1 cellular context compared by ENCODE assay signal in the genomic region with DNA sequence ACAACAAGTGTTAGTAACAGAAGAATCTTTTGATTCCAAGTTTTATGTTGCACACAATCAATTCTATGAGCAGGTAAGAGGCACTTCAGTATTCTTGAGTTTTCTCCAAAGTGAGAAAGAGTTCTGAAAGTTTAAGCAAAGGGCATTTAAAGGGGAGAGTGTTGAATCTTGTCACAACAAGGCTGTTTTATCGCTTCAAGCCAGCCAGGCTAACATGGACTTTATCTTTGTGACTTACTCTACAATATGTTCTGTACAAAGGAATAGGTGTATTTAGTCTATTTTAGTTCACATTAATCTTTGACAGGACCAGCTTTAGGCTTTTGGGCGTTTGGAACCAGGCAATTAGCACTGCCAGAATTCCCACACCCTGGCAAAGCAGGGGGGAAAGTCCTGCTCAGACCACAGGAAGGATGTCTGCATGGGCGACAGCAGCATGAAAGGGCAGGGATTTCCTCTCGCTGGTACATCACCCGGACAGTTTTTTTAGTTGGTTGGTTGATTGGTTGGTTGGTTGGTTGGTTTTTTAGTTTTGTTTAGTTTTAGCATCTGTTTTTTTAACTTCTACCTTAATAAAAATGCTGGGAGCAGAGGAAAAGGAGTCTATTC.
TF ChIP-seq lines count a peak whose summit lies in the region.

No MANE protein-coding gene starts in this region.

TF ChIP-seq in K562, 482 proteins besides CTCF, POLR2A, EP300 and RAD21 (continued from another document):
- TF ChIP-seq, protein P1, sequence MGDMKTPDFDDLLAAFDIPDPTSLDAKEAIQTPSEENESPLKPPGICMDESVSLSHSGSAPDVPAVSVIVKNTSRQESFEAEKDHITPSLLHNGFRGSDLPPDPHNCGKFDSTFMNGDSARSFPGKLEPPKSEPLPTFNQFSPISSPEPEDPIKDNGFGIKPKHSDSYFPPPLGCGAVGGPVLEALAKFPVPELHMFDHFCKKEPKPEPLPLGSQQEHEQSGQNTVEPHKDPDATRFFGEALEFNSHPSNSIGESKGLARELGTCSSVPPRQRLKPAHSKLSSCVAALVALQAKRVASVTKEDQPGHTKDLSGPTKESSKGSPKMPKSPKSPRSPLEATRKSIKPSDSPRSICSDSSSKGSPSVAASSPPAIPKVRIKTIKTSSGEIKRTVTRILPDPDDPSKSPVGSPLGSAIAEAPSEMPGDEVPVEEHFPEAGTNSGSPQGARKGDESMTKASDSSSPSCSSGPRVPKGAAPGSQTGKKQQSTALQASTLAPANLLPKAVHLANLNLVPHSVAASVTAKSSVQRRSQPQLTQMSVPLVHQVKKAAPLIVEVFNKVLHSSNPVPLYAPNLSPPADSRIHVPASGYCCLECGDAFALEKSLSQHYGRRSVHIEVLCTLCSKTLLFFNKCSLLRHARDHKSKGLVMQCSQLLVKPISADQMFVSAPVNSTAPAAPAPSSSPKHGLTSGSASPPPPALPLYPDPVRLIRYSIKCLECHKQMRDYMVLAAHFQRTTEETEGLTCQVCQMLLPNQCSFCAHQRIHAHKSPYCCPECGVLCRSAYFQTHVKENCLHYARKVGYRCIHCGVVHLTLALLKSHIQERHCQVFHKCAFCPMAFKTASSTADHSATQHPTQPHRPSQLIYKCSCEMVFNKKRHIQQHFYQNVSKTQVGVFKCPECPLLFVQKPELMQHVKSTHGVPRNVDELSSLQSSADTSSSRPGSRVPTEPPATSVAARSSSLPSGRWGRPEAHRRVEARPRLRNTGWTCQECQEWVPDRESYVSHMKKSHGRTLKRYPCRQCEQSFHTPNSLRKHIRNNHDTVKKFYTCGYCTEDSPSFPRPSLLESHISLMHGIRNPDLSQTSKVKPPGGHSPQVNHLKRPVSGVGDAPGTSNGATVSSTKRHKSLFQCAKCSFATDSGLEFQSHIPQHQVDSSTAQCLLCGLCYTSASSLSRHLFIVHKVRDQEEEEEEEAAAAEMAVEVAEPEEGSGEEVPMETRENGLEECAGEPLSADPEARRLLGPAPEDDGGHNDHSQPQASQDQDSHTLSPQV (IDR thresholded peaks at IDR 0.05) = no peak
- TF ChIP-seq ZBTB43 (CRISPR knock-in tag; IDR thresholded peaks at IDR 0.05) = no peak
- no peak for TF ChIP-seq HNRNPK (IDR thresholded peaks at IDR 0.05; ENCODE audit: low read depth, low read length, poor library complexity, severe bottlenecking)
TF ChIP-seq in K562: peak in this region for 1.
